ENCODE assay signal across 1 cellular context in the genomic region with DNA sequence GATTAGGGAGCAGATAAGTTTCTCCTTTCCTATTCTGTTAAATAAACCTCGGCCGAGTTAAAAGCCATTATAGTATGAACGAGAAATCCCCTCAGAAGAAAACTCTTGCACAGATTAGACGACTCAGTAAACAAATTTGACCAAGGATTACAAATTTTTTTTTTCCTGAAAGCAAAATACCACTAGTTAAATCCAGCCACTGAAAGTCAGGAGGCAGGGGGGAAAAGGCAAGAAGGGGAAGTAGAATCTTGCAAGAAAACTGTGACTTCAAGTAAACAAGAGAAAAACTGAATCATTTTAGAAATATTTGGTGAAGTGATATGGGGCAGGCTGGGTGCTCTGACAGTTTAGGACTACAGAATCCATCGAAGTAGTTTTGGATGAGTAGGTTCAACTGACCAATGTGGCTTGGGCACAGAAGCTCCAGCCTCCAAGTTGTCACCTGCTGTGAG.
TF ChIP-seq lines count a peak whose summit lies in the region.

No MANE protein-coding gene starts in this region.

TF ChIP-seq in HEK293, 187 proteins besides CTCF, POLR2A, EP300 and RAD21 (continued from another document):
- TF ChIP-seq, protein P1, sequence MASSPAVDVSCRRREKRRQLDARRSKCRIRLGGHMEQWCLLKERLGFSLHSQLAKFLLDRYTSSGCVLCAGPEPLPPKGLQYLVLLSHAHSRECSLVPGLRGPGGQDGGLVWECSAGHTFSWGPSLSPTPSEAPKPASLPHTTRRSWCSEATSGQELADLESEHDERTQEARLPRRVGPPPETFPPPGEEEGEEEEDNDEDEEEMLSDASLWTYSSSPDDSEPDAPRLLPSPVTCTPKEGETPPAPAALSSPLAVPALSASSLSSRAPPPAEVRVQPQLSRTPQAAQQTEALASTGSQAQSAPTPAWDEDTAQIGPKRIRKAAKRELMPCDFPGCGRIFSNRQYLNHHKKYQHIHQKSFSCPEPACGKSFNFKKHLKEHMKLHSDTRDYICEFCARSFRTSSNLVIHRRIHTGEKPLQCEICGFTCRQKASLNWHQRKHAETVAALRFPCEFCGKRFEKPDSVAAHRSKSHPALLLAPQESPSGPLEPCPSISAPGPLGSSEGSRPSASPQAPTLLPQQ (tag by site-specific recombination; IDR thresholded peaks at IDR 0.05), result 0 out of 2 replicates have a peak, but pooled peaks have one; percentile 3
- TF ChIP-seq ZBTB8A (tag by site-specific recombination; IDR thresholded peaks at IDR 0.05) (peak; percentile 1; the same call in 1 of the 2 replicates), ZNF571 (tag by site-specific recombination; IDR thresholded peaks at IDR 0.05) (no peak), ZNF768 (tag by site-specific recombination; IDR thresholded peaks at IDR 0.05) (no peak), ZNF248 (tag by site-specific recombination; IDR thresholded peaks at IDR 0.05) (no peak)
- TF ChIP-seq, protein P2, sequence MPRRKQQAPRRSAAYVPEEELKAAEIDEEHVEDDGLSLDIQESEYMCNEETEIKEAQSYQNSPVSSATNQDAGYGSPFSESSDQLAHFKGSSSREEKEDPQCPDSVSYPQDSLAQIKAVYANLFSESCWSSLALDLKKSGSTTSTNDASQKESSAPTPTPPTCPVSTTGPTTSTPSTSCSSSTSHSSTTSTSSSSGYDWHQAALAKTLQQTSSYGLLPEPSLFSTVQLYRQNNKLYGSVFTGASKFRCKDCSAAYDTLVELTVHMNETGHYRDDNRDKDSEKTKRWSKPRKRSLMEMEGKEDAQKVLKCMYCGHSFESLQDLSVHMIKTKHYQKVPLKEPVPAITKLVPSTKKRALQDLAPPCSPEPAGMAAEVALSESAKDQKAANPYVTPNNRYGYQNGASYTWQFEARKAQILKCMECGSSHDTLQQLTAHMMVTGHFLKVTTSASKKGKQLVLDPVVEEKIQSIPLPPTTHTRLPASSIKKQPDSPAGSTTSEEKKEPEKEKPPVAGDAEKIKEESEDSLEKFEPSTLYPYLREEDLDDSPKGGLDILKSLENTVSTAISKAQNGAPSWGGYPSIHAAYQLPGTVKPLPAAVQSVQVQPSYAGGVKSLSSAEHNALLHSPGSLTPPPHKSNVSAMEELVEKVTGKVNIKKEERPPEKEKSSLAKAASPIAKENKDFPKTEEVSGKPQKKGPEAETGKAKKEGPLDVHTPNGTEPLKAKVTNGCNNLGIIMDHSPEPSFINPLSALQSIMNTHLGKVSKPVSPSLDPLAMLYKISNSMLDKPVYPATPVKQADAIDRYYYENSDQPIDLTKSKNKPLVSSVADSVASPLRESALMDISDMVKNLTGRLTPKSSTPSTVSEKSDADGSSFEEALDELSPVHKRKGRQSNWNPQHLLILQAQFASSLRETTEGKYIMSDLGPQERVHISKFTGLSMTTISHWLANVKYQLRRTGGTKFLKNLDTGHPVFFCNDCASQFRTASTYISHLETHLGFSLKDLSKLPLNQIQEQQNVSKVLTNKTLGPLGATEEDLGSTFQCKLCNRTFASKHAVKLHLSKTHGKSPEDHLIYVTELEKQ (tag by site-specific recombination; IDR thresholded peaks at IDR 0.05; ENCODE audit: borderline replicate concordance), result no peak
